Comparison of ENCODE assay signal across 10 cellular contexts in the genomic region with DNA sequence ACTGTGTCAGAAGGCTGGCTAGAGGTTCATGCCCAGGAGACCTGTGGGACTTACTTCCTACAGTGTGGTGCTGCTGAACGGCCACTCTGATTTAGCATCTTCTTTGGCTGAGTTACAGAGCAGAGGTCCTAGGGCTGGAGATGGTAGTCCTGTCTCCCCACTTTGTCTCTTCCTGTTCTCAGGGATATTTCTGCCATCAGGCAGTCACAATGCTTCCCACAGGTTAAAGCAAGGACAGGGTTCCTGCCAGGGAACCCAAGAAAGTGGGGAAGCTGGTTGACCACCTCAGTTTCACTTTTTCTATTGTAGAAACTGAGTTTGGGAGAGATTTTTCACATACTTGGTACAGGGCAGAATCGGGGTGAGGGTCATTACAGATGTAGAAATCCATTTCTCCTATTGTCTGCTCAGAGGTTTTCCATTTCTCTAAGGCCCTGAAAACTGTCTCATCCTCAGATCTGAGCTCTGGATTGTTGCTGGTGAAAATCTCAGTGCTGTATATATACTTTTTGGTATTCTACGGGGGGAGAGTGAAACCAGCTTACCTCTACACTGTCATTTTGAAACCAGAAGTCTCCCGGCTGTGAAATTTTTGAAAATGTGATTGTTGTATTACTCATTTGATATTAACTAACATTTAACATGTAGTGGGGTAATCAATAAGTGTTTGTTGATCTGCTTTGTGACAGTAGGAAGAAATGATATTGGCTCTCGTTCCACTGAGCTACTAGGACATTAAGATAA. TPM values are rescaled to one million over a fixed set of nuclear protein-coding genes. Genes with fewer than 3 reads are reported as not detected.
DNase-seq lines count a peak whose midpoint lies in the region; ATAC-seq and TF ChIP-seq lines count a peak whose summit lies in the region.
"Had no signal": no experiment of that assay in that cellular context is flagged by ENCODE, and none has a peak within 500 bp of the region (broad histone marks: within the 10 kb centered on the region; RNA-seq: fewer than 3 reads in every experiment).

No MANE protein-coding gene starts in this region.

- H3K9me2 ChIP-seq in MM.1S (replicated peaks; ENCODE audit: insufficient read depth, low read length) = no peaks in the 10 kb centered on the region

- no peaks in the 10 kb centered on the region for H4K20me1 ChIP-seq in MM.1S (ENCODE audit: insufficient read depth, low read length)

- intact Hi-C loops in MCF 10A (cut with micrococcal nuclease) = loop anchor here (10.0 kb wide), 1 partner anchor 512 kb away; no protein-coding TSS in a partner anchor

- H3K4me3 ChIP-seq in MM.1S (ENCODE audit: low read length) = no peak overlapping the region

- H3K4me1 ChIP-seq in MM.1S (ENCODE audit: low read length) = 0 out of 2 replicates have a peak, but pooled peaks cover 5% of the 10 kb centered on the region

- H3K36me3 ChIP-seq in MM.1S (replicated peaks; ENCODE audit: insufficient read depth, low read length) = no peaks in the 10 kb centered on the region

- no peak overlapping the region for H3K9ac ChIP-seq in MM.1S (ENCODE audit: low read length)

- TF ChIP-seq CTCF in GM20000 (IDR thresholded peaks at IDR 0.05; ENCODE audit: extremely low read depth, missing control alignments) = no peak
- TF ChIP-seq CTCF in MM.1S (IDR thresholded peaks at IDR 0.05; ENCODE audit: low read length) = no peak
- no peak for TF ChIP-seq CTCF in MCF 10A (IDR thresholded peaks at IDR 0.05; ENCODE audit: unreplicated experiment)

- no peak overlapping the region for H3K27ac Mint-ChIP-seq in MCF 10A (ENCODE audit: low read depth, unreplicated experiment)

- no peak overlapping the region for H2AFZ ChIP-seq in MM.1S (ENCODE audit: low read length)

- DNase-seq in GM20000 (ENCODE audit: low spot score) = peak; percentile 34
- DNase-seq in MM.1S = peak; percentile 19
- DNase-seq in MCF 10A (ENCODE audit: unreplicated experiment) = no peak
- no peak for DNase-seq in UCSD-AML1 (lab: John Stamatoyannopoulos, UW; ENCODE audit: unreplicated experiment)
- no peak for DNase-seq in NCI-H146 treated with DMSO at 0.1 percent for 48 hours (lab: John Stamatoyannopoulos, UW; ENCODE audit: unreplicated experiment)
- DNase-seq: activated naive CD4-positive, alpha-beta T cell treated with Interleukin-2 at 50 U/mL for 16 hours; NCI-H2171; stimulated activated naive CD4-positive, alpha-beta T cell treated with Interleukin-2 at 50 U/mL for 16 hours had no signal

- no peaks in the 10 kb centered on the region for H3K27me3 Mint-ChIP-seq in MCF 10A (ENCODE audit: insufficient read depth, unreplicated experiment)

- peaks cover 11% of the 10 kb centered on the region for H3K9me3 Mint-ChIP-seq in MCF 10A (ENCODE audit: unreplicated experiment)

- H3K27me3 ChIP-seq in MM.1S (replicated peaks; ENCODE audit: insufficient read depth, low read length) = no peaks in the 10 kb centered on the region

- no peak overlapping the region for H3K4me3 Mint-ChIP-seq in MCF 10A (ENCODE audit: unreplicated experiment)

- ATAC-seq in GM18858 (IDR thresholded peaks at IDR 0.05; ENCODE audit: unreplicated experiment) (peak; percentile 94), HG02970 (IDR thresholded peaks at IDR 0.05; ENCODE audit: low FRiP score, unreplicated experiment) (peak; percentile 70)

- no peaks in the 10 kb centered on the region for H3K79me2 ChIP-seq in MM.1S (ENCODE audit: low read length)

- H3F3A ChIP-seq in MM.1S (ENCODE audit: insufficient read depth, low read length) = no peaks in the 10 kb centered on the region

- CTCF ChIA-PET in MCF 10A (lab: Yijun Ruan, JAX) = interaction anchor here (0.6 to 10.9 kb wide), 7 partner anchors 10 to 562 kb away, joined by 3 to 207 read pairs (median 4); a partner anchor contains a TSS

- no peaks in the 10 kb centered on the region for H3K9me3 ChIP-seq in MM.1S (replicated peaks; ENCODE audit: insufficient read depth, low read length)

- no peak overlapping the region for H3K27ac ChIP-seq in MM.1S (ENCODE audit: low read length)

- POLR2A ChIA-PET in MCF 10A (lab: Yijun Ruan, JAX) = interaction anchor here (0.7 kb wide), 1 partner anchor 405 kb away, joined by 3 read pairs; no protein-coding TSS in a partner anchor

- peaks cover 3% of the 10 kb centered on the region for H3K4me1 Mint-ChIP-seq in MCF 10A (ENCODE audit: insufficient read depth, unreplicated experiment)

- peak overlapping the region; percentile 44; the same call in 1 of the 2 replicates for H3K4me2 ChIP-seq in MM.1S (ENCODE audit: low read depth, low read length)

- no peaks in the 10 kb centered on the region for H3K36me3 Mint-ChIP-seq in MCF 10A (ENCODE audit: insufficient read depth, unreplicated experiment)

- no TSS peak for BruUV-seq in MCF 10A (replicated peaks; lab: Mats Ljungman, UMichigan)

RNA-seq across cellular contexts. Expression of a gene that starts 37.0 kb away (rescaled TPM):
- total RNA-seq in MCF 10A (2022) = not detected in 2 replicates

Comparison
In these comparisons a context has a peak if more than half of its experiments do, and no peak if none do; other contexts are left out.
1. DNase-seq: peak in GM20000 (single experiment) and MM.1S (single experiment); none in MCF 10A (single experiment), UCSD-AML1 (single experiment) and NCI-H146 treated with DMSO at 0.1 percent for 48 hours (single experiment).